8 cellular contexts compared by ENCODE assay signal in the genomic region with DNA sequence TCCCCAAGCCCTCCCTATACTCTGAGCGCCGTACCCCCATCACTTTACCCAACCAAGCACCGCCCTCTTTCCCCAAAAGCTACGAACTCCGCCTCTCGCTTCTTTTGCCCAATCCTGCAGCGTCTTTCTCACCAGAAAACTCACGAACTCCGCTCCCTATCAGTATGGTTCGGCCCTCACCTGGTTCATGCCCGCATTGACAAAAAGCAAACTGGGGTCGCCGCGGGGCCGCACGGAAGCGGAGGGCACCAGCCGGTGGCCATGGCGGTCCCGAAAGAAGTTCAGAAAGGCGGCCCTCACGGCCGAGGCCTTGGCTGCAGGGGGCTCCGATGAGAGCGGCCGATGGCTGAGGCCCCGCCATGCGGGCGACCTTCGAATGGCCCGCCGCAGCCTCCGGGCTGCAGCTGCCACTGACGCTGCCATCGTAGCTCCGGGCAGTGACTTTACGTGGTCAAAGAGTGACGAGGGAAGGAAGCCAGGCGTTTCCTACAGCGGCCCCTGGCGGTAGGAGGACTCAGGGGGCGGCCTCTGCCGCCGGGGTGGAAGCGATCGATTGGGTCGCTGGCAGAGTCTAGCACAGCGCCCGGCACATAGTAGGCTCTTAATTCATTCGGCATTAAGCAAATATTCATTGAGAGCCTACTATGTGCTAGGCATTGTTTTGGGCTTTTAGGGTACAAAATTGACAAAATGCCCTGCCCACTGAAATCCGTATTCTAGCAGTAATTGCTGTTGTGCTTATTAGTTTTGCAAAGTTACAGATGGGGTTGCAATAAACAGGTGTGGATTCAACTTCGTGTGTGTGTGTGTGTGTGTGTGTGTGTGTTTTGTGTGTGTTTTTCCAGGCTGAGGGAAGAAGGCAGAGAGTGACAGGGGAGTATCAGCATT. TPM values are rescaled to one million over a fixed set of nuclear protein-coding genes. Genes with fewer than 3 reads are reported as not detected.
DNase-seq lines count a peak whose midpoint lies in the region; ATAC-seq, FAIRE-seq and TF ChIP-seq lines count a peak whose summit lies in the region.

A gene (minus strand): TSS at position 447 of the 888 bp plus-strand sequence. CDS start 24 bp downstream, at position 423.

- FAIRE-seq in RCC 7860 (lab: Jason Lieb, UNC), result no peak

- H3K9me3 ChIP-seq in KOPT-K1 (ENCODE audit: insufficient read depth, low read length, poor library complexity, severe bottlenecking), result no peaks in the 10 kb centered on the region

- ATAC-seq in GM21825 (IDR thresholded peaks at IDR 0.05; ENCODE audit: unreplicated experiment), result peak; percentile 90
- ATAC-seq in naive thymus-derived CD8-positive, alpha-beta T cell, result peak; percentile 94 to 96
- ATAC-seq in stimulated activated naive B cell treated with anti-CD40 and anti-IgM and Interleukin-4, amounts not matched to agents 10 μg/mL and 1 μg/mL and 100 μg/mL, for 72 hours (replicated peaks), result peak; percentile 96 to 97

- DNase-seq in EL (peak; percentile 82), RCC 7860 (ENCODE audit: low spot score) (peak; percentile 70), fibroblast of mammary gland (ENCODE audit: low read depth) (peak; percentile 82)
- DNase-seq in activated T-helper 1 cell treated with anti-CD3 and anti-CD28 coated beads, Interleukin-12 subunit alpha, Interleukin-12 subunit beta, Interleukin-2, Interleukin-4 antibody, amounts not matched to agents 30 ng/mL and 10 ng/mL and 1 ng/mL, durations not matched to agents 14 hours and 24 hours and 36 hours (ENCODE audit: low spot score), result peak; percentile 89
- DNase-seq in naive thymus-derived CD8-positive, alpha-beta T cell, result peak; percentile 77 to 94 (median 89)
- peak; percentile 88 for DNase-seq in stimulated activated naive B cell treated with anti-CD40 and anti-IgM and Interleukin-4, amounts not matched to agents 10 μg/mL and 1 μg/mL and 100 μg/mL, for 72 hours

- peaks cover 18% of the 10 kb centered on the region for H3K4me1 Mint-ChIP-seq in activated T-helper 1 cell treated with anti-CD3 and anti-CD28 coated beads, Interleukin-12 subunit alpha, Interleukin-12 subunit beta, Interleukin-2, Interleukin-4 antibody, amounts not matched to agents 30 ng/mL and 10 ng/mL and 1 ng/mL, durations not matched to agents 14 hours and 24 hours and 36 hours (ENCODE audit: low read depth)
- H3K4me1 Mint-ChIP-seq in naive thymus-derived CD8-positive, alpha-beta T cell, result peaks cover 20 to 31% (median 23%) of the 10 kb centered on the region in 4 donors
- H3K4me1 Mint-ChIP-seq in stimulated activated naive B cell treated with anti-CD40 and anti-IgM and Interleukin-4, amounts not matched to agents 10 μg/mL and 1 μg/mL and 100 μg/mL, for 72 hours, result peaks cover 13 to 22% of the 10 kb centered on the region in 2 donors

- H3K36me3 Mint-ChIP-seq in activated T-helper 1 cell treated with anti-CD3 and anti-CD28 coated beads, Interleukin-12 subunit alpha, Interleukin-12 subunit beta, Interleukin-2, Interleukin-4 antibody, amounts not matched to agents 30 ng/mL and 10 ng/mL and 1 ng/mL, durations not matched to agents 14 hours and 24 hours and 36 hours (ENCODE audit: low read depth), result peaks cover 8% of the 10 kb centered on the region
- H3K36me3 Mint-ChIP-seq in naive thymus-derived CD8-positive, alpha-beta T cell, result peaks cover 0 to 33% (median 7%) of the 10 kb centered on the region in 3 donors
- H3K36me3 Mint-ChIP-seq in stimulated activated naive B cell treated with anti-CD40 and anti-IgM and Interleukin-4, amounts not matched to agents 10 μg/mL and 1 μg/mL and 100 μg/mL, for 72 hours, result peaks cover 22 to 29% of the 10 kb centered on the region in 2 donors

- intact Hi-C loops in activated T-helper 1 cell treated with anti-CD3 and anti-CD28 coated beads, Interleukin-12 subunit alpha, Interleukin-12 subunit beta, Interleukin-2, Interleukin-4 antibody, amounts not matched to agents 30 ng/mL and 10 ng/mL and 1 ng/mL, durations not matched to agents 14 hours and 24 hours and 36 hours (cut with micrococcal nuclease), result loop anchor here (1.0 to 2.0 kb wide), 3 partner anchors 26 to 74 kb away; a partner anchor contains a TSS

- no peaks in the 10 kb centered on the region for H3K9me3 Mint-ChIP-seq in activated T-helper 1 cell treated with anti-CD3 and anti-CD28 coated beads, Interleukin-12 subunit alpha, Interleukin-12 subunit beta, Interleukin-2, Interleukin-4 antibody, amounts not matched to agents 30 ng/mL and 10 ng/mL and 1 ng/mL, durations not matched to agents 14 hours and 24 hours and 36 hours
- no peaks in the 10 kb centered on the region for H3K9me3 Mint-ChIP-seq in naive thymus-derived CD8-positive, alpha-beta T cell
- no peaks in the 10 kb centered on the region for H3K9me3 Mint-ChIP-seq in stimulated activated naive B cell treated with anti-CD40 and anti-IgM and Interleukin-4, amounts not matched to agents 10 μg/mL and 1 μg/mL and 100 μg/mL, for 72 hours

- peak within 1 kb of the TSS; percentile 96 for H3K4me3 ChIP-seq in fibroblast of mammary gland (ENCODE audit: control insufficient read depth, low read depth, low read length)

- peak; percentile 95 for TF ChIP-seq CTCF in fibroblast of mammary gland (conservative IDR thresholded peaks at IDR 0.05; ENCODE audit: control insufficient read depth, insufficient read depth, low read depth, low read length)

- POLR2A ChIA-PET in naive thymus-derived CD8-positive, alpha-beta T cell (lab: Charles Lee), result interaction anchor here (0.7 to 2.0 kb wide), 3 partner anchors 43 to 67 kb away, joined by 3 to 6 read pairs (median 6); a partner anchor contains a TSS

- H3K27ac Mint-ChIP-seq in activated T-helper 1 cell treated with anti-CD3 and anti-CD28 coated beads, Interleukin-12 subunit alpha, Interleukin-12 subunit beta, Interleukin-2, Interleukin-4 antibody, amounts not matched to agents 30 ng/mL and 10 ng/mL and 1 ng/mL, durations not matched to agents 14 hours and 24 hours and 36 hours, result peak within 1 kb of the TSS; percentile 94
- peak within 1 kb of the TSS; percentile 86 to 97 (median 94) for H3K27ac Mint-ChIP-seq in naive thymus-derived CD8-positive, alpha-beta T cell
- H3K27ac Mint-ChIP-seq in stimulated activated naive B cell treated with anti-CD40 and anti-IgM and Interleukin-4, amounts not matched to agents 10 μg/mL and 1 μg/mL and 100 μg/mL, for 72 hours, result peak within 1 kb of the TSS; percentile 98

- peak within 1 kb of the TSS; percentile 81 for H3K27ac ChIP-seq in KOPT-K1 (ENCODE audit: low read depth, low read length, poor library complexity, severe bottlenecking)

- peaks cover 38% of the 10 kb centered on the region for H3K36me3 ChIP-seq in KOPT-K1 (ENCODE audit: insufficient read depth, low read length)

- H3K4me3 Mint-ChIP-seq in activated T-helper 1 cell treated with anti-CD3 and anti-CD28 coated beads, Interleukin-12 subunit alpha, Interleukin-12 subunit beta, Interleukin-2, Interleukin-4 antibody, amounts not matched to agents 30 ng/mL and 10 ng/mL and 1 ng/mL, durations not matched to agents 14 hours and 24 hours and 36 hours, result peak within 1 kb of the TSS; percentile 99
- peak within 1 kb of the TSS; percentile 92 to 100 (median 96) for H3K4me3 Mint-ChIP-seq in naive thymus-derived CD8-positive, alpha-beta T cell
- peak within 1 kb of the TSS; percentile 97 for H3K4me3 Mint-ChIP-seq in stimulated activated naive B cell treated with anti-CD40 and anti-IgM and Interleukin-4, amounts not matched to agents 10 μg/mL and 1 μg/mL and 100 μg/mL, for 72 hours

- peaks cover 13% of the 10 kb centered on the region for H3K27me3 Mint-ChIP-seq in activated T-helper 1 cell treated with anti-CD3 and anti-CD28 coated beads, Interleukin-12 subunit alpha, Interleukin-12 subunit beta, Interleukin-2, Interleukin-4 antibody, amounts not matched to agents 30 ng/mL and 10 ng/mL and 1 ng/mL, durations not matched to agents 14 hours and 24 hours and 36 hours (ENCODE audit: insufficient read depth)
- peaks cover 0 to 6% (median 2%) of the 10 kb centered on the region in 5 donors for H3K27me3 Mint-ChIP-seq in naive thymus-derived CD8-positive, alpha-beta T cell
- H3K27me3 Mint-ChIP-seq in stimulated activated naive B cell treated with anti-CD40 and anti-IgM and Interleukin-4, amounts not matched to agents 10 μg/mL and 1 μg/mL and 100 μg/mL, for 72 hours, result peaks cover 10% of the 10 kb centered on the region in 2 donors

RNA-seq across cellular contexts. Expression of the gene that starts here (rescaled TPM):
- total RNA-seq in activated T-helper 1 cell treated with anti-CD3 and anti-CD28 coated beads, Interleukin-12 subunit alpha, Interleukin-12 subunit beta, Interleukin-2, Interleukin-4 antibody, amounts not matched to agents 30 ng/mL and 10 ng/mL and 1 ng/mL, durations not matched to agents 14 hours and 24 hours and 36 hours, result 22.2 and 23.0 TPM in 2 replicates
- total RNA-seq in naive thymus-derived CD8-positive, alpha-beta T cell, result 10 to 100 TPM; 23.8 to 24.1 TPM
- 10 to 100 TPM in 1 of 3 donors, 1 to 10 TPM in 2; 5.2 to 13.5 (median 6.3) TPM for polyA plus RNA-seq in naive thymus-derived CD8-positive, alpha-beta T cell

Comparison
In these comparisons a context has a peak if more than half of its experiments do, and no peak if none do; other contexts are left out.
1. Peak in every context shown above with its lines: DNase-seq, ATAC-seq, H3K4me3 ChIP-seq and H3K27ac ChIP-seq.